8 cellular contexts compared by ENCODE assay signal in genomic region chr7:157389951-157390730, GRCh38. TPM values are rescaled to one million over a fixed set of nuclear protein-coding genes. Genes with fewer than 3 reads are reported as not detected.
DNase-seq lines count a peak whose midpoint lies in the region; ATAC-seq and TF ChIP-seq lines count a peak whose summit lies in the region.

No MANE protein-coding gene starts in this region.

- no peaks in the 10 kb centered on the region for H3K9me3 Mint-ChIP-seq in activated T-helper 17 cell treated with anti-CD3 and anti-CD28 coated beads, Interleukin-2, amount 50 U/mL, for 72 hours

- H3K27me3 ChIP-seq in heart right ventricle: no peaks in the 10 kb centered on the region

- H3K36me3 ChIP-seq in heart right ventricle: peaks cover 0 to 76% (median 7%) of the 10 kb centered on the region in 9 donors

- H3K27ac ChIP-seq in heart right ventricle: peak overlapping the region in 7 of 10 donors; percentile 34 to 72 (median 54)

- peak; percentile 20 for DNase-seq in activated T-cell treated with anti-CD3 and anti-CD28 coated beads, Interleukin-2, amount 50 U/mL, for 1 hour
- no peak for DNase-seq in activated T-cell treated with anti-CD3 and anti-CD28 coated beads, Interleukin-2, amount 50 U/mL, for 48 hours
- DNase-seq in heart right ventricle (no peak), stromal cell of bone marrow (ENCODE audit: low read depth) (peak; percentile 46), NCI-H1930 (lab: John Stamatoyannopoulos, UW) (no peak)

- TF ChIP-seq CTCF in heart right ventricle (IDR thresholded peaks at IDR 0.05): no peak

- intact Hi-C loops in heart right ventricle (cut with DNase I): loop anchor here in 6 of 10 donors (5.0 to 10.0 kb wide), 4 partner anchors 53 to 425 kb away; partner anchors contain the start of gene DNAJB6 (in 4 of the 6)

- no peaks in the 10 kb centered on the region for H3K9me3 ChIP-seq in heart right ventricle

- WGBS in heart right ventricle, 2 donors: 40 to 49% methylated on average over 19 of the region's 19 CpGs

- H3K36me3 Mint-ChIP-seq in activated T-helper 17 cell treated with anti-CD3 and anti-CD28 coated beads, Interleukin-2, amount 50 U/mL, for 72 hours (ENCODE audit: low read depth): peaks cover 92% of the 10 kb centered on the region

- peaks cover 24% of the 10 kb centered on the region for H3K4me1 Mint-ChIP-seq in activated T-helper 17 cell treated with anti-CD3 and anti-CD28 coated beads, Interleukin-2, amount 50 U/mL, for 72 hours

- peaks cover 3 to 79% (median 58%) of the 10 kb centered on the region in 9 donors for H3K4me1 ChIP-seq in heart right ventricle

- H3K4me3 ChIP-seq in heart right ventricle: peak overlapping the region in 1 of 10 donors; percentile 25

- peak; percentile 66 for ATAC-seq in activated T-helper 17 cell treated with anti-CD3 and anti-CD28 coated beads, Interleukin-2, amount 50 U/mL, for 72 hours (replicated peaks)
- ATAC-seq in heart right ventricle (peak in 6 of 8 donors; percentile 27 to 64 (median 45)), GM18511 (IDR thresholded peaks at IDR 0.05; ENCODE audit: unreplicated experiment) (no peak), HG02678 (IDR thresholded peaks at IDR 0.05; ENCODE audit: unreplicated experiment) (no peak)

- H3K4me3 Mint-ChIP-seq in activated T-helper 17 cell treated with anti-CD3 and anti-CD28 coated beads, Interleukin-2, amount 50 U/mL, for 72 hours: peak overlapping the region; percentile 76

- H3K27ac Mint-ChIP-seq in activated T-helper 17 cell treated with anti-CD3 and anti-CD28 coated beads, Interleukin-2, amount 50 U/mL, for 72 hours: peak overlapping the region; percentile 83

- H3K27me3 Mint-ChIP-seq in activated T-helper 17 cell treated with anti-CD3 and anti-CD28 coated beads, Interleukin-2, amount 50 U/mL, for 72 hours: no peaks in the 10 kb centered on the region

RNA-seq across cellular contexts. Expression of gene DNAJB6, which starts 53.3 kb away (rescaled TPM):
- total RNA-seq in activated T-helper 17 cell treated with anti-CD3 and anti-CD28 coated beads, Interleukin-2, amount 50 U/mL, for 72 hours: 100 to 1,000 TPM; 113 to 118 TPM
- 100 to 1,000 TPM; 144 to 200 (median 188) TPM for total RNA-seq in heart right ventricle
- polyA plus RNA-seq in heart right ventricle: 100 to 1,000 TPM; 114 to 117 TPM

Comparison
In these comparisons a context has a peak if more than half of its experiments do, and no peak if none do; other contexts are left out.
1. DNase-seq: peak in activated T-cell treated with anti-CD3 and anti-CD28 coated beads, Interleukin-2, amount 50 U/mL, for 1 hour (single experiment) and stromal cell of bone marrow (single experiment); none in activated T-cell treated with anti-CD3 and anti-CD28 coated beads, Interleukin-2, amount 50 U/mL, for 48 hours (0 of 2), heart right ventricle (0 of 2) and NCI-H1930 (0 of 2).
2. ATAC-seq: peak in activated T-helper 17 cell treated with anti-CD3 and anti-CD28 coated beads, Interleukin-2, amount 50 U/mL, for 72 hours (single experiment) and heart right ventricle (6 of 8); none in GM18511 (single experiment) and HG02678 (single experiment).